Comparison of ENCODE assay signal across 14 cellular contexts in the genomic region with DNA sequence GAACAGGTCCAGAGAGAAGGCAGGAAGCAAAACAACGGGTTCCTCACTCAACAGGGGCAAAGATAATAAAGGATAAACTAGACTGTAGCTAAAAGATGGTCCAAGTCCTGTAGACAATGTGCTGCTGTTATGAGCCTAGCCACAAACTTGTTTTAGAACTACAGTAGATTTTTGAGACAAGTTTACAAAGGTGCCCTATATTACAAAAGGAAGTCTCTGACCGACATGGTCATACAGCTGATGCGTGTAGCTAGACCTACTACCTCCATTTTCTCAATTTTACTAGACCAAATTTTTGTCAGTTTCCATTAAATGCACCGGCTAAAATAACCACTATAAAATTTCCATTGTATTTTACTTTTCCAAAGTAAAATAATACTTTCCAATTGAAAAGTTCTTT.
"Had no signal": no experiment of that assay in that cellular context is flagged by ENCODE, and none has a peak within 500 bp of the region (broad histone marks: within the 10 kb centered on the region; RNA-seq: fewer than 3 reads in every experiment).

No MANE protein-coding gene starts in this region.

- H3K27ac ChIP-seq: coronary artery, left ventricle myocardium inferior, skin epidermis, tibial artery, uterus had no signal

- H3K36me3 ChIP-seq: uterus had no signal

- DNase-seq: activated effector memory CD4-positive, alpha-beta T cell treated with Interleukin-2 at 50 U/mL for 16 hours; effector CD4-positive, alpha-beta T cell; kidney; left ventricle myocardium inferior; mesenchymal stem cell; posterior cingulate gyrus; tibial artery; uterus had no signal

- H3K4me1 ChIP-seq: tibial artery, uterus had no signal

- ATAC-seq: activated CD4-positive, CD25-positive, alpha-beta regulatory T cell treated with anti-CD3 and anti-CD28 coated beads, Interleukin-2, amount 50 U/mL, for 24 hours; SK-N-SH treated with all-trans-retinoic acid at 6 μM for 48 hours had no signal

- H3K9me3 ChIP-seq: left ventricle myocardium inferior, tibial artery, uterus had no signal

- H3K9me3 Mint-ChIP-seq: T-helper 1 cell treated with Interleukin-12 subunit alpha and Interleukin-12 subunit beta and Interleukin-4 antibody, amounts not matched to agents 30 μg/mL and 1 μg/mL, for 36 hours had no signal

- H3K27me3 ChIP-seq: tibial artery, uterus had no signal

- H3K27ac Mint-ChIP-seq: T-helper 1 cell treated with Interleukin-12 subunit alpha and Interleukin-12 subunit beta and Interleukin-4 antibody, amounts not matched to agents 30 μg/mL and 1 μg/mL, for 36 hours had no signal

- H3K4me3 ChIP-seq: coronary artery, left ventricle myocardium inferior, skin epidermis, tibial artery, uterus had no signal

- H3K4me3 Mint-ChIP-seq: T-helper 1 cell treated with Interleukin-12 subunit alpha and Interleukin-12 subunit beta and Interleukin-4 antibody, amounts not matched to agents 30 μg/mL and 1 μg/mL, for 36 hours had no signal

- FAIRE-seq: frontal cortex, kidney had no signal
